ENCODE assay signal across 14 cellular contexts in genomic region chr7:70743531-70743930, GRCh38.
DNase-seq lines count a peak whose midpoint lies in the region; ATAC-seq and TF ChIP-seq lines count a peak whose summit lies in the region.
"Had no signal": no experiment of that assay in that cellular context is flagged by ENCODE, and none has a peak within 500 bp of the region (broad histone marks: within the 10 kb centered on the region; RNA-seq: fewer than 3 reads in every experiment).

No MANE protein-coding gene starts in this region.

- peak overlapping the region; percentile 49; the same call in 1 of the 2 replicates for H3K27ac ChIP-seq in DND-41 (ENCODE audit: low read length)
- H3K27ac ChIP-seq in SJCRH30: no peak overlapping the region
- H3K27ac ChIP-seq in suprapubic skin: peak overlapping the region; percentile 71
- H3K27ac ChIP-seq: C4-2B had no signal

- H3K9ac ChIP-seq in DND-41 (ENCODE audit: low read depth, low read length): no peak overlapping the region

- intact Hi-C loops in activated CD4-positive, alpha-beta T cell treated with anti-CD3 and anti-CD28 coated beads for 36 hours (cut with DNase I, micrococcal nuclease): no loop called here

- POLR2A ChIA-PET in activated CD4-positive, alpha-beta T cell treated with anti-CD3 and anti-CD28 coated beads for 36 hours (lab: Charles Lee): no interaction called here
- POLR2A ChIA-PET in activated CD4-positive, alpha-beta T cell treated with anti-CD3 and anti-CD28 coated beads, Interleukin-2, amount 10 ng/mL, durations not matched to agents 7 days and 5 days (lab: Charles Lee): no interaction called here

- H3K9me3 ChIP-seq in DND-41 (ENCODE audit: insufficient read depth, low read length, severe bottlenecking): no peaks in the 10 kb centered on the region
- no peaks in the 10 kb centered on the region for H3K9me3 ChIP-seq in SJCRH30 (replicated peaks)
- H3K9me3 ChIP-seq in suprapubic skin: no peaks in the 10 kb centered on the region
- H3K9me3 ChIP-seq: BE2C, Caco-2 had no signal

- H3K27ac Mint-ChIP-seq in immature natural killer cell: peak overlapping the region in 4 of 6 donors; percentile 18 to 87 (median 41)
- no peak overlapping the region for H3K27ac Mint-ChIP-seq in activated CD4-positive, alpha-beta T cell treated with anti-CD3 and anti-CD28 coated beads for 36 hours
- no peak overlapping the region for H3K27ac Mint-ChIP-seq in activated CD4-positive, alpha-beta T cell treated with anti-CD3 and anti-CD28 coated beads, Interleukin-2, amount 10 ng/mL, durations not matched to agents 7 days and 5 days
- H3K27ac Mint-ChIP-seq: CD8-positive, alpha-beta T cell; HFFc6 had no signal

- no peak for TF ChIP-seq CTCF in DND-41 (IDR thresholded peaks at IDR 0.05; ENCODE audit: borderline replicate concordance, extremely low read depth, low read length, poor library complexity, severe bottlenecking)
- TF ChIP-seq CTCF in suprapubic skin (IDR thresholded peaks at IDR 0.05): no peak

- peak; percentile 61; the same call in 2 of the 3 replicates for ATAC-seq in DND-41 (ENCODE audit: insufficient read depth, low read depth)
- ATAC-seq in activated CD4-positive, alpha-beta T cell treated with anti-CD3 and anti-CD28 coated beads for 36 hours: no peak
- ATAC-seq: CD8-positive, alpha-beta T cell; GM12878 had no signal

- peaks cover 73% of the 10 kb centered on the region for H4K20me1 ChIP-seq in DND-41 (ENCODE audit: insufficient read depth, low read length)

- no peak overlapping the region for H3K4me2 ChIP-seq in DND-41 (ENCODE audit: insufficient read depth, low read length)

- H3K4me1 Mint-ChIP-seq in immature natural killer cell: peaks cover 84 to 92% of the 10 kb centered on the region in 2 donors
- H3K4me1 Mint-ChIP-seq in activated CD4-positive, alpha-beta T cell treated with anti-CD3 and anti-CD28 coated beads for 36 hours: no peaks in the 10 kb centered on the region
- no peaks in the 10 kb centered on the region for H3K4me1 Mint-ChIP-seq in activated CD4-positive, alpha-beta T cell treated with anti-CD3 and anti-CD28 coated beads, Interleukin-2, amount 10 ng/mL, durations not matched to agents 7 days and 5 days

- no peak for TF ChIP-seq POLR2A in suprapubic skin (IDR thresholded peaks at IDR 0.05)

- in situ Hi-C loops in G401 (cut with HindIII; ENCODE audit: low sequenced_read_pairs): no loop called here

- peaks cover 8% of the 10 kb centered on the region for H3K36me3 ChIP-seq in DND-41 (ENCODE audit: insufficient read depth, low read length)
- peaks cover 10% of the 10 kb centered on the region for H3K36me3 ChIP-seq in SJCRH30
- no peaks in the 10 kb centered on the region for H3K36me3 ChIP-seq in suprapubic skin
- H3K36me3 ChIP-seq: BE2C had no signal

- H3K27me3 Mint-ChIP-seq in immature natural killer cell (ENCODE audit: low read depth in 3 of 3): peaks cover 0 to 2% (median 2%) of the 10 kb centered on the region in 3 donors
- H3K27me3 Mint-ChIP-seq in activated CD4-positive, alpha-beta T cell treated with anti-CD3 and anti-CD28 coated beads for 36 hours: no peaks in the 10 kb centered on the region
- no peaks in the 10 kb centered on the region for H3K27me3 Mint-ChIP-seq in activated CD4-positive, alpha-beta T cell treated with anti-CD3 and anti-CD28 coated beads, Interleukin-2, amount 10 ng/mL, durations not matched to agents 7 days and 5 days

- H3K4me3 ChIP-seq in DND-41 (ENCODE audit: low read depth in 1 of 2, low read length in 2 of 2) (no peak overlapping the region), SJCRH30 (no peak overlapping the region), suprapubic skin (no peak overlapping the region)
- H3K4me3 ChIP-seq: GM12878 had no signal

- H3K4me1 ChIP-seq in DND-41 (ENCODE audit: insufficient read depth, low read length): peaks cover 10% of the 10 kb centered on the region
- peaks cover 9% of the 10 kb centered on the region; the same call in 1 of the 2 replicates for H3K4me1 ChIP-seq in SJCRH30
- H3K4me1 ChIP-seq in suprapubic skin: peaks cover 14% of the 10 kb centered on the region
- H3K4me1 ChIP-seq: BE2C, Caco-2 had no signal

- H3K27me3 ChIP-seq in DND-41 (ENCODE audit: insufficient read depth, low read length, poor library complexity) (no peaks in the 10 kb centered on the region), SJCRH30 (no peaks in the 10 kb centered on the region), suprapubic skin (no peaks in the 10 kb centered on the region)
- H3K27me3 ChIP-seq: BE2C had no signal

- TF ChIP-seq EP300 in suprapubic skin (IDR thresholded peaks at IDR 0.05): no peak

- no peak for DNase-seq in DND-41
- DNase-seq in SJCRH30: peak; percentile 13 to 47
- DNase-seq in immature natural killer cell: no peak
- DNase-seq in suprapubic skin (ENCODE audit: low spot score in 2 of 2): no peak
- no peak for DNase-seq in activated CD4-positive, alpha-beta T cell treated with anti-CD3 and anti-CD28 coated beads for 36 hours
- DNase-seq in G401 (ENCODE audit: low spot score): no peak
- no peak for DNase-seq in activated CD4-positive, alpha-beta T cell treated with anti-CD3 and anti-CD28 coated beads, Interleukin-2, amount 10 ng/mL, durations not matched to agents 7 days and 5 days
- DNase-seq: BE2C; Caco-2; CD8-positive, alpha-beta T cell; HCEC 1CT; HFFc6 had no signal

- no peak overlapping the region for H2AFZ ChIP-seq in DND-41 (ENCODE audit: low read depth, low read length)

- CTCF ChIA-PET in activated CD4-positive, alpha-beta T cell treated with anti-CD3 and anti-CD28 coated beads for 36 hours (lab: Charles Lee): no interaction called here
- CTCF ChIA-PET in activated CD4-positive, alpha-beta T cell treated with anti-CD3 and anti-CD28 coated beads, Interleukin-2, amount 10 ng/mL, durations not matched to agents 7 days and 5 days (lab: Charles Lee): no interaction called here

- H3K4me3 Mint-ChIP-seq in immature natural killer cell: peak overlapping the region in 1 of 5 donors; percentile 58
- H3K4me3 Mint-ChIP-seq in activated CD4-positive, alpha-beta T cell treated with anti-CD3 and anti-CD28 coated beads for 36 hours: no peak overlapping the region
- H3K4me3 Mint-ChIP-seq in activated CD4-positive, alpha-beta T cell treated with anti-CD3 and anti-CD28 coated beads, Interleukin-2, amount 10 ng/mL, durations not matched to agents 7 days and 5 days: no peak overlapping the region
- H3K4me3 Mint-ChIP-seq: CD8-positive, alpha-beta T cell; HFFc6 had no signal

- no peaks in the 10 kb centered on the region for H3K36me3 Mint-ChIP-seq in immature natural killer cell
- no peaks in the 10 kb centered on the region for H3K36me3 Mint-ChIP-seq in activated CD4-positive, alpha-beta T cell treated with anti-CD3 and anti-CD28 coated beads for 36 hours (ENCODE audit: low read depth)
- H3K36me3 Mint-ChIP-seq in activated CD4-positive, alpha-beta T cell treated with anti-CD3 and anti-CD28 coated beads, Interleukin-2, amount 10 ng/mL, durations not matched to agents 7 days and 5 days (ENCODE audit: low read depth): no peaks in the 10 kb centered on the region
- H3K36me3 Mint-ChIP-seq: CD8-positive, alpha-beta T cell had no signal

- WGBS in suprapubic skin: 66% methylated on average over 2 of the region's 2 CpGs

- H3K9me3 Mint-ChIP-seq in immature natural killer cell: no peaks in the 10 kb centered on the region
- H3K9me3 Mint-ChIP-seq in activated CD4-positive, alpha-beta T cell treated with anti-CD3 and anti-CD28 coated beads for 36 hours (ENCODE audit: low read depth): no peaks in the 10 kb centered on the region
- H3K9me3 Mint-ChIP-seq in activated CD4-positive, alpha-beta T cell treated with anti-CD3 and anti-CD28 coated beads, Interleukin-2, amount 10 ng/mL, durations not matched to agents 7 days and 5 days: no peaks in the 10 kb centered on the region
- H3K9me3 Mint-ChIP-seq: CD8-positive, alpha-beta T cell had no signal

- H3K79me2 ChIP-seq in DND-41 (ENCODE audit: insufficient read depth, low read length): peaks cover 92% of the 10 kb centered on the region

Comparison
In these comparisons a context has a peak if more than half of its experiments do, and no peak if none do; other contexts are left out.
1. DNase-seq: peak in SJCRH30 (2 of 2); none in DND-41 (single experiment), immature natural killer cell (0 of 3), suprapubic skin (0 of 2), activated CD4-positive, alpha-beta T cell treated with anti-CD3 and anti-CD28 coated beads for 36 hours (single experiment), G401 (single experiment) and activated CD4-positive, alpha-beta T cell treated with anti-CD3 and anti-CD28 coated beads, Interleukin-2, amount 10 ng/mL, durations not matched to agents 7 days and 5 days (single experiment).
2. H3K27ac Mint-ChIP-seq: peak in immature natural killer cell (4 of 6); none in activated CD4-positive, alpha-beta T cell treated with anti-CD3 and anti-CD28 coated beads for 36 hours (single experiment) and activated CD4-positive, alpha-beta T cell treated with anti-CD3 and anti-CD28 coated beads, Interleukin-2, amount 10 ng/mL, durations not matched to agents 7 days and 5 days (single experiment).